ENCODE assay signal across 1 cellular context in genomic region chr1:151457911-151458882, GRCh38.
A peak's percentile ranks its signal among the peaks of the same experiment; 100 is the strongest.
TF ChIP-seq lines count a peak whose summit lies in the region.

No MANE protein-coding gene starts in this region.

TF ChIP-seq in GM12878, 131 proteins besides CTCF, POLR2A, EP300 and RAD21 (continued from another document):
- no peak for TF ChIP-seq E2F8 (IDR thresholded peaks at IDR 0.05; ENCODE audit: low read depth, partially characterized antibody)
- TF ChIP-seq NFXL1 (IDR thresholded peaks at IDR 0.05; ENCODE audit: borderline replicate concordance), result no peak
- TF ChIP-seq SKIL (IDR thresholded peaks at IDR 0.05; ENCODE audit: low read depth, poor library complexity, severe bottlenecking), result no peak
- TF ChIP-seq PBX3 (IDR thresholded peaks at IDR 0.05; ENCODE audit: insufficient replicate concordance, low read depth, low read length), result peak; percentile 27
- 0 out of 2 replicates have a peak, but pooled peaks have one; percentile 20 for TF ChIP-seq POLR2AphosphoS5 (IDR thresholded peaks at IDR 0.05; ENCODE audit: low read length)
- TF ChIP-seq ATF7 (IDR thresholded peaks at IDR 0.05; ENCODE audit: low read depth), result no peak
- TF ChIP-seq TCF12 (IDR thresholded peaks at IDR 0.05; ENCODE audit: low read depth, low read length), result no peak
- TF ChIP-seq BCLAF1 (IDR thresholded peaks at IDR 0.05), result no peak
- TF ChIP-seq EED (IDR thresholded peaks at IDR 0.05; ENCODE audit: low read depth), result peak; percentile 53; the same call in 1 of the 2 replicates
- TF ChIP-seq IKZF2 (IDR thresholded peaks at IDR 0.05), result peak; percentile 77 to 78
- TF ChIP-seq CREB1 (IDR thresholded peaks at IDR 0.05; ENCODE audit: low read depth), result peak; percentile 12; the same call in 1 of the 2 replicates
- TF ChIP-seq RELB (IDR thresholded peaks at IDR 0.05; ENCODE audit: low read depth), result peak; percentile 49; the same call in 1 of the 2 replicates
- TF ChIP-seq MXI1 (IDR thresholded peaks at IDR 0.05; ENCODE audit: low read depth, low read length), result no peak
- no peak for TF ChIP-seq MEF2A (IDR thresholded peaks at IDR 0.05; ENCODE audit: insufficient read depth, low read depth, low read length)
- TF ChIP-seq MYC (IDR thresholded peaks at IDR 0.05; ENCODE audit: insufficient read depth, insufficient read length, insufficient replicate concordance, low read length, severe bottlenecking), result no peak
- TF ChIP-seq YY1 (IDR thresholded peaks at IDR 0.05; ENCODE audit: low read depth, low read length), result peak; percentile 94
- no peak for TF ChIP-seq BRCA1 (IDR thresholded peaks at IDR 0.05; ENCODE audit: low read depth, low read length)
- peak; percentile 45; the same call in 1 of the 2 replicates for TF ChIP-seq MLLT1 (IDR thresholded peaks at IDR 0.05)
- TF ChIP-seq EGR1 (IDR thresholded peaks at IDR 0.05; ENCODE audit: borderline replicate concordance in 1 of 2, low read depth in 2 of 2, low read length in 2 of 2), result peak in 1 of 2 experiments; percentile 91; a peak in 2 of 3 replicates
- no peak for TF ChIP-seq BACH1 (IDR thresholded peaks at IDR 0.05; ENCODE audit: borderline replicate concordance)
- TF ChIP-seq IRF3 (IDR thresholded peaks at IDR 0.05), result no peak
- TF ChIP-seq CHD2 (IDR thresholded peaks at IDR 0.05; ENCODE audit: borderline replicate concordance, low read depth, low read length), result 0 out of 2 replicates have a peak, but pooled peaks have one; percentile 44
- TF ChIP-seq ETV6 (conservative IDR thresholded peaks at IDR 0.05 in 1 of 2, IDR thresholded peaks at IDR 0.05 in 1 of 2; ENCODE audit: borderline replicate concordance in 1 of 2, low read depth in 1 of 2), result no peak
- TF ChIP-seq TCF3 (IDR thresholded peaks at IDR 0.05; ENCODE audit: borderline replicate concordance, insufficient read depth, low read depth, low read length), result 0 out of 2 replicates have a peak, but pooled peaks have one; percentile 3
- no peak for TF ChIP-seq DPF2 (IDR thresholded peaks at IDR 0.05)
- TF ChIP-seq WRNIP1 (IDR thresholded peaks at IDR 0.05; ENCODE audit: borderline replicate concordance, low read depth, low read length), result no peak
- no peak for TF ChIP-seq ZNF592 (IDR thresholded peaks at IDR 0.05)
- no peak for TF ChIP-seq SMC3 (IDR thresholded peaks at IDR 0.05; ENCODE audit: borderline replicate concordance, low read length)
- no peak for TF ChIP-seq SMAD5 (IDR thresholded peaks at IDR 0.05; ENCODE audit: low read depth)
- TF ChIP-seq EZH2 (IDR thresholded peaks at IDR 0.05; ENCODE audit: borderline replicate concordance, control insufficient read depth, low read depth, low read length), result no peak
- TF ChIP-seq YBX1 (IDR thresholded peaks at IDR 0.05), result no peak
- TF ChIP-seq JUND (IDR thresholded peaks at IDR 0.05; ENCODE audit: low read depth, low read length), result no peak
- peak; percentile 63; the same call in 1 of the 2 replicates for TF ChIP-seq RB1 (IDR thresholded peaks at IDR 0.05; ENCODE audit: borderline replicate concordance)
- TF ChIP-seq IKZF1 (conservative IDR thresholded peaks at IDR 0.05), result peak; percentile 71
- no peak for TF ChIP-seq ZNF207 (IDR thresholded peaks at IDR 0.05; ENCODE audit: borderline replicate concordance)
- TF ChIP-seq NFYA (IDR thresholded peaks at IDR 0.05; ENCODE audit: borderline replicate concordance, low read depth, low read length), result no peak
- 0 out of 2 replicates have a peak, but pooled peaks have one; percentile 40 for TF ChIP-seq RUNX3 (IDR thresholded peaks at IDR 0.05; ENCODE audit: low read length)
- TF ChIP-seq POLR2AphosphoS2 (IDR thresholded peaks at IDR 0.05; ENCODE audit: low read depth, low read length), result no peak
